Comparison of ENCODE assay signal across 8 cellular contexts in genomic region chr11:74754507-74755255, GRCh38. TPM values are rescaled to one million over a fixed set of nuclear protein-coding genes. Genes with fewer than 3 reads are reported as not detected.
DNase-seq lines count a peak whose midpoint lies in the region; TF ChIP-seq lines count a peak whose summit lies in the region.

No MANE protein-coding gene starts in this region.

- H3K4me3 ChIP-seq in osteoblast (ENCODE audit: insufficient read depth, low read length): peak overlapping the region; percentile 60

- H3K36me3 ChIP-seq in ES-I3 (ENCODE audit: insufficient read depth, low read length): no peaks in the 10 kb centered on the region
- no peaks in the 10 kb centered on the region for H3K36me3 ChIP-seq in osteoblast (ENCODE audit: insufficient read depth, low read length)

- peak overlapping the region; percentile 75 for H3K4me2 ChIP-seq in osteoblast (ENCODE audit: insufficient read depth, low read length)

- no peaks in the 10 kb centered on the region for H3K27me3 Mint-ChIP-seq in IgD-negative memory B cell

- H3K9me3 ChIP-seq in ES-I3 (ENCODE audit: control insufficient read depth, insufficient read depth, low read length): no peaks in the 10 kb centered on the region
- H3K9me3 ChIP-seq in osteoblast (ENCODE audit: low read depth, low read length): no peaks in the 10 kb centered on the region

- H3K4me1 ChIP-seq in ES-I3 (ENCODE audit: insufficient read depth, low read length): peaks cover 35% of the 10 kb centered on the region
- H3K4me1 ChIP-seq in osteoblast (ENCODE audit: insufficient read depth, low read length): peaks cover 45% of the 10 kb centered on the region

- no peak overlapping the region for H3K27ac Mint-ChIP-seq in IgD-negative memory B cell

- H3K27me3 ChIP-seq in osteoblast (ENCODE audit: insufficient read depth, low read length): no peaks in the 10 kb centered on the region

- DNase-seq in dermis blood vessel endothelial cell: peak; percentile 91
- DNase-seq in osteoblast (ENCODE audit: insufficient read length, low spot score, missing footprints): peak; percentile 92
- no peak for DNase-seq in C1 segment of cervical spinal cord (lab: John Stamatoyannopoulos, UW)
- no peak for DNase-seq in SW480 (ENCODE audit: low spot score)
- DNase-seq in cortex of kidney (lab: John Stamatoyannopoulos, UW): no peak
- DNase-seq in NCI-H526 treated with DMSO at 0.1 percent for 48 hours (lab: John Stamatoyannopoulos, UW): no peak

- no peak for TF ChIP-seq CTCF in osteoblast (IDR thresholded peaks at IDR 0.05; ENCODE audit: extremely low read depth, low read depth, low read length)

- no peaks in the 10 kb centered on the region for H3K36me3 Mint-ChIP-seq in IgD-negative memory B cell

- H3K79me2 ChIP-seq in osteoblast (ENCODE audit: insufficient read depth, low read length): peaks cover 62% of the 10 kb centered on the region

- peak overlapping the region in 3 of 4 donors; percentile 48 to 62 (median 54) for H3K4me3 Mint-ChIP-seq in IgD-negative memory B cell

- H2AFZ ChIP-seq in osteoblast (ENCODE audit: low read length): no peak overlapping the region

- peaks cover 0 to 5% (median 2%) of the 10 kb centered on the region in 3 donors for H3K9me3 Mint-ChIP-seq in IgD-negative memory B cell

- peak overlapping the region; percentile 20; the same call in 1 of the 2 replicates for H3K9ac ChIP-seq in ES-I3 (ENCODE audit: low read depth, low read length)

- peaks cover 10% of the 10 kb centered on the region for H4K20me1 ChIP-seq in osteoblast (ENCODE audit: insufficient read depth, low read length)

- H3K27ac ChIP-seq in osteoblast (ENCODE audit: low read depth, low read length): peak overlapping the region; percentile 90

- H3K4me1 Mint-ChIP-seq in IgD-negative memory B cell: peaks cover 35 to 47% (median 40%) of the 10 kb centered on the region in 3 donors

RNA-seq across cellular contexts. Expression of gene RNF169, which starts 6.0 kb away (rescaled TPM):
- 1.1 TPM for polyA plus RNA-seq in IgD-negative memory B cell
- total RNA-seq in dermis blood vessel endothelial cell: 27.6 and 36.2 TPM in 2 replicates
- total RNA-seq in osteoblast: 32.6 and 32.7 TPM in 2 replicates

RNA-seq across cellular contexts. Expression of gene CHRDL2, which starts 23.5 kb away (rescaled TPM):
- polyA plus RNA-seq in IgD-negative memory B cell: not detected
- total RNA-seq in dermis blood vessel endothelial cell (1.9 TPM in 1 of 2 replicates, not detected in the other), osteoblast (under 0.01 TPM in 1 of 2 replicates, not detected in the other)

Comparison
In these comparisons a context has a peak if more than half of its experiments do, and no peak if none do; other contexts are left out.
1. DNase-seq: peak in dermis blood vessel endothelial cell (single experiment) and osteoblast (single experiment); none in C1 segment of cervical spinal cord (0 of 14), SW480 (single experiment), cortex of kidney (single experiment) and NCI-H526 treated with DMSO at 0.1 percent for 48 hours (single experiment).